30 cellular contexts compared by ENCODE assay signal in genomic region chr6:7421066-7421465, GRCh38. TPM values are rescaled to one million over a fixed set of nuclear protein-coding genes. Genes with fewer than 3 reads are reported as not detected.
"Had no signal": no experiment of that assay in that cellular context is flagged by ENCODE, and none has a peak within 500 bp of the region (broad histone marks: within the 10 kb centered on the region; RNA-seq: fewer than 3 reads in every experiment).

No MANE protein-coding gene starts in this region.

- H3K4me3 ChIP-seq: breast epithelium, SJSA1 had no signal

- DNase-seq: activated CD4-positive, alpha-beta T cell treated with anti-CD3 and anti-CD28 coated beads for 36 hours; activated CD4-positive, alpha-beta T cell treated with anti-CD3 and anti-CD28 coated beads, Interleukin-2, amount 50 U/mL, for 1 hour; activated CD4-positive, CD25-positive, alpha-beta regulatory T cell; activated CD8-positive, alpha-beta memory T cell treated with anti-CD3 and anti-CD28 coated beads, Interleukin-2, amount 50 U/mL, for 4 hours; activated CD8-positive, alpha-beta T cell treated with anti-CD3 and anti-CD28 coated beads for 36 hours; activated naive CD4-positive, alpha-beta T cell treated with anti-CD3 and anti-CD28 coated beads, Interleukin-2, amount 50 U/mL, for 16 hours; activated T-cell treated with anti-CD3 and anti-CD28 coated beads, Interleukin-2, amount 50 U/mL, for 72 hours; aorta; caudate nucleus; KG1; MV-4-11; NCI-H1092 treated with DMSO at 0.1 percent for 48 hours; NCI-H1417 treated with DMSO at 0.1 percent for 48 hours; NCI-H1694; NCI-H2029; NCI-H345; NCI-H510A; NCI-H526 treated with DMSO at 0.1 percent for 48 hours; NK-92 treated with Interleukin-12 subunit alpha and Interleukin-12 subunit beta, amount 100 ng/mL, for 24 hours; PC-3; SHP77; SW 1271; T-helper 9 cell had no signal

- H3K27ac ChIP-seq: breast epithelium, SJSA1 had no signal

- H3K27ac Mint-ChIP-seq: activated CD4-positive, alpha-beta T cell treated with anti-CD3 and anti-CD28 coated beads for 36 hours; activated CD8-positive, alpha-beta T cell treated with anti-CD3 and anti-CD28 coated beads for 36 hours; activated T-cell treated with anti-CD3 and anti-CD28 coated beads, Interleukin-2, amount 50 U/mL, for 72 hours; activated T-helper 2 cell treated with anti-CD3 and anti-CD28 coated beads, Interferon-gamma antibody, Interleukin-2, Interleukin-4, amounts not matched to agents 10 μg/mL and 5 μg/mL and 100 μg/mL, durations not matched to agents 14 hours and 24 hours and 36 hours; T-helper 1 cell treated with Interleukin-12 subunit alpha and Interleukin-12 subunit beta and Interleukin-4 antibody, amounts not matched to agents 30 μg/mL and 1 μg/mL, for 36 hours had no signal

- H3K4me1 Mint-ChIP-seq: activated CD4-positive, alpha-beta T cell treated with anti-CD3 and anti-CD28 coated beads for 36 hours had no signal

- H3K9me3 ChIP-seq: breast epithelium, SJSA1 had no signal

- H3K4me1 ChIP-seq: breast epithelium, SJSA1 had no signal

- H3K4me3 Mint-ChIP-seq: activated CD4-positive, alpha-beta T cell treated with anti-CD3 and anti-CD28 coated beads for 36 hours; activated CD8-positive, alpha-beta T cell treated with anti-CD3 and anti-CD28 coated beads for 36 hours; activated T-cell treated with anti-CD3 and anti-CD28 coated beads, Interleukin-2, amount 50 U/mL, for 72 hours; T-helper 1 cell treated with Interleukin-12 subunit alpha and Interleukin-12 subunit beta and Interleukin-4 antibody, amounts not matched to agents 30 μg/mL and 1 μg/mL, for 36 hours had no signal

- H3K27me3 Mint-ChIP-seq: activated CD4-positive, alpha-beta T cell treated with anti-CD3 and anti-CD28 coated beads for 36 hours; activated CD8-positive, alpha-beta T cell treated with anti-CD3 and anti-CD28 coated beads for 36 hours had no signal

- ATAC-seq: activated CD4-positive, alpha-beta T cell treated with anti-CD3 and anti-CD28 coated beads for 36 hours; activated CD8-positive, alpha-beta T cell treated with anti-CD3 and anti-CD28 coated beads for 36 hours; activated T-cell treated with anti-CD3 and anti-CD28 coated beads, Interleukin-2, amount 50 U/mL, for 72 hours; PC-3; SK-N-SH treated with all-trans-retinoic acid at 6 μM for 48 hours had no signal

- H3K9me3 Mint-ChIP-seq: activated CD8-positive, alpha-beta T cell treated with anti-CD3 and anti-CD28 coated beads for 36 hours; activated T-cell treated with anti-CD3 and anti-CD28 coated beads, Interleukin-2, amount 50 U/mL, for 72 hours; activated T-helper 2 cell treated with anti-CD3 and anti-CD28 coated beads, Interferon-gamma antibody, Interleukin-2, Interleukin-4, amounts not matched to agents 10 μg/mL and 5 μg/mL and 100 μg/mL, durations not matched to agents 14 hours and 24 hours and 36 hours; T-helper 1 cell treated with Interleukin-12 subunit alpha and Interleukin-12 subunit beta and Interleukin-4 antibody, amounts not matched to agents 30 μg/mL and 1 μg/mL, for 36 hours had no signal

- H3K27me3 ChIP-seq: breast epithelium, SJSA1 had no signal

- H3K36me3 ChIP-seq: breast epithelium had no signal

RNA-seq across cellular contexts. Expression of gene CAGE1, which starts 31.5 kb away (rescaled TPM):
- total RNA-seq: aorta, breast epithelium, LHCN-M2, M059J had no signal
- polyA plus RNA-seq: aorta had no signal
